13 cellular contexts compared by ENCODE assay signal in the genomic region with DNA sequence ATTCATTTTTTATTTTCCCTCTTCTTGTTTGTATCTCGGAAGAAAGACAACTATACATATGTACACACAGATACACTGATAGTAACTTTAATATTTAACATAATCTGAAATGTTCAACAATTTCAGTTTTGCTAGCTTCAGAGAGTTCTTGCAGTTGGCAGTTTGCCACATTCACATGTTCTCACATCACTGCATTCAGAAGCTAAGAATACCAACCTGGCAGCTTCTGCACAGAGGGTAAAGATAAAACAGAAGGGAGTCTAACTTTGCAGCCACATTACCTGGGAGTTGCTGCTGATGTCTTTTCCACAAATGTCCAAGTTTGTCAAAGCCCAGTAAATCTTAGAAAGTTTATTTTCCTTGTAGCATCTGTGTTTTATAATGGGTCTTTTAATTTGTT.
A peak's percentile ranks its signal among the peaks of the same experiment; 100 is the strongest.
DNase-seq lines count a peak whose midpoint lies in the region; ATAC-seq and TF ChIP-seq lines count a peak whose summit lies in the region.
"Had no signal": no experiment of that assay in that cellular context is flagged by ENCODE, and none has a peak within 500 bp of the region (broad histone marks: within the 10 kb centered on the region; RNA-seq: fewer than 3 reads in every experiment).

No MANE protein-coding gene starts in this region.

- no peak overlapping the region for H3K4me3 ChIP-seq in left ventricle myocardium inferior
- no peak overlapping the region for H3K4me3 ChIP-seq in fibroblast of the aortic adventitia (ENCODE audit: low read depth, low read length)
- H3K4me3 ChIP-seq in lower lobe of right lung, result no peak overlapping the region
- H3K4me3 ChIP-seq: SK-N-MC had no signal

- peak overlapping the region; percentile 66 for H3K27ac ChIP-seq in left ventricle myocardium inferior (replicated peaks)
- no peak overlapping the region for H3K27ac ChIP-seq in lower lobe of right lung
- H3K27ac ChIP-seq: SK-N-MC had no signal

- H3K4me1 ChIP-seq in left ventricle myocardium inferior, result peaks cover 45% of the 10 kb centered on the region
- H3K4me1 ChIP-seq in lower lobe of right lung, result peaks cover 11% of the 10 kb centered on the region

- intact Hi-C loops in left ventricle myocardium inferior (cut with micrococcal nuclease) (loop anchor here (10.0 kb wide), 1 partner anchor 395 kb away; no protein-coding TSS in a partner anchor), left cardiac atrium (cut with DNase I) (loop anchor here in 1 of 2 donors (10.0 kb wide), 1 partner anchor 395 kb away; no protein-coding TSS in a partner anchor), lower lobe of right lung (cut with DNase I) (no loop called here)

- TF ChIP-seq CTCF in left ventricle myocardium inferior (IDR thresholded peaks at IDR 0.05; ENCODE audit: borderline replicate concordance) (no peak), fibroblast of the aortic adventitia (IDR thresholded peaks at IDR 0.05; ENCODE audit: insufficient read depth, low read length) (no peak), lower lobe of right lung (IDR thresholded peaks at IDR 0.05) (no peak)

- H3K36me3 ChIP-seq in left ventricle myocardium inferior (no peaks in the 10 kb centered on the region), lower lobe of right lung (no peaks in the 10 kb centered on the region)

- H3K27me3 ChIP-seq in left ventricle myocardium inferior (ENCODE audit: low read depth) (no peaks in the 10 kb centered on the region), lower lobe of right lung (ENCODE audit: low read depth) (no peaks in the 10 kb centered on the region)

- DNase-seq in left ventricle myocardium inferior (no peak), left cardiac atrium (no peak), NCI-H226 (peak; percentile 10), fibroblast of the aortic adventitia (ENCODE audit: low read depth) (peak; percentile 41), lower lobe of right lung (no peak), LoVo (ENCODE audit: low spot score) (no peak), NCI-H146 treated with DMSO at 0.1 percent for 48 hours (lab: John Stamatoyannopoulos, UW; ENCODE audit: unreplicated experiment) (no peak)
- DNase-seq: activated T-cell treated with anti-CD3 and anti-CD28 coated beads, Interleukin-2, amount 50 U/mL, for 4 hours; GF-D8; Kasumi-1; NCI-H82 had no signal

- ATAC-seq in left cardiac atrium (no peak), lower lobe of right lung (no peak), GM19351 (IDR thresholded peaks at IDR 0.05; ENCODE audit: unreplicated experiment) (no peak)
- ATAC-seq: activated T-cell treated with anti-CD3 and anti-CD28 coated beads, Interleukin-2, amount 50 U/mL, for 4 hours had no signal

- H3K9me3 ChIP-seq in left ventricle myocardium inferior (replicated peaks) (no peaks in the 10 kb centered on the region), lower lobe of right lung (no peaks in the 10 kb centered on the region)

Comparison
In these comparisons a context has a peak if more than half of its experiments do, and no peak if none do; other contexts are left out.
1. DNase-seq: peak in NCI-H226 (single experiment) and fibroblast of the aortic adventitia (single experiment); none in left ventricle myocardium inferior (single experiment), left cardiac atrium (single experiment), lower lobe of right lung (single experiment), LoVo (single experiment) and NCI-H146 treated with DMSO at 0.1 percent for 48 hours (single experiment).